Comparison of ENCODE assay signal across 16 cellular contexts in the genomic region with DNA sequence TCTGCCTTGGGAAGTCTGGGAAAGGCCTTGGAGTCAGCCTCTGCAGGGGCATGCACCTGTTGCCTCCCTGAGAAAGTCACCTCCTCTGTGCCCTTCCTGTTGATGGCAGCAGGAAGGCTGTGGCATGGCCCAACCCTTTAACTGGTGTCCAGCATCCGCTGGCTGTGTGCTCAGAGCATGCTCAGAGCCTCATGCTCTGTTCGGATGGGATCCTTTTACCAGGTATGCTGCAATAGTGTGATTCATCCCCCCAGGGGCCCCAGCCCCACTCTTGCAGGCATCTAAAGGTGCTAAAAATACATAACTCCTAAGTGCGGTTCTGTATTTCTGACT. TPM values are rescaled to one million over a fixed set of nuclear protein-coding genes. Genes with fewer than 3 reads are reported as not detected.
DNase-seq lines count a peak whose midpoint lies in the region; ATAC-seq and TF ChIP-seq lines count a peak whose summit lies in the region.
"Had no signal": no experiment of that assay in that cellular context is flagged by ENCODE, and none has a peak within 500 bp of the region (broad histone marks: within the 10 kb centered on the region; RNA-seq: fewer than 3 reads in every experiment).

No MANE protein-coding gene starts in this region.

- no peak overlapping the region for H3K27ac ChIP-seq in BLaER1
- peak overlapping the region; percentile 32 for H3K27ac ChIP-seq in RWPE1

- H3K4me3 ChIP-seq in BLaER1 (no peak overlapping the region), lower leg skin (ENCODE audit: low read depth, poor library complexity, severe bottlenecking) (no peak overlapping the region)
- H3K4me3 ChIP-seq: MG63 had no signal

- peaks cover 16% of the 10 kb centered on the region for H3K4me1 ChIP-seq in BLaER1

- TF ChIP-seq CTCF in RWPE1 (conservative IDR thresholded peaks at IDR 0.05; ENCODE audit: low read depth): no peak
- TF ChIP-seq CTCF in lower leg skin (IDR thresholded peaks at IDR 0.05): no peak

- H3K4me2 ChIP-seq in BLaER1: peak overlapping the region; percentile 45

- no peak for ATAC-seq in HG03342 (IDR thresholded peaks at IDR 0.05; ENCODE audit: unreplicated experiment)

- H3K36me3 ChIP-seq in BLaER1: peaks cover 3% of the 10 kb centered on the region
- H3K36me3 ChIP-seq: MG63 had no signal

- no peak overlapping the region for H3K9ac ChIP-seq in BLaER1

- peak; percentile 22 for DNase-seq in LHCN-M2 (ENCODE audit: low read depth)
- peak; percentile 90 for DNase-seq in RWPE1 (ENCODE audit: low spot score)
- DNase-seq in glomerular visceral epithelial cell (ENCODE audit: extremely low spot score): peak; percentile 24
- no peak for DNase-seq in DMS 273 treated with DMSO at 0.1 percent for 48 hours (lab: John Stamatoyannopoulos, UW)
- DNase-seq in erythroblast (lab: John Stamatoyannopoulos, UW): no peak
- DNase-seq in lower leg skin (ENCODE audit: low spot score in 2 of 2): no peak
- DNase-seq: activated CD4-positive, alpha-beta T cell treated with anti-CD3 and anti-CD28 coated beads, Interleukin-2, amount 50 U/mL, for 4 hours; activated naive CD4-positive, alpha-beta T cell treated with anti-CD3 and anti-CD28 coated beads for 36 hours; activated T-cell treated with anti-CD3 and anti-CD28 coated beads for 4 hours; DMS153; MG63; NCI-H1930; stimulated activated CD8-positive, alpha-beta memory T cell treated with anti-CD3 and anti-CD28 coated beads, Interleukin-4, amount 100 ng/mL, for 48 hours; SW 1271 had no signal

- no peaks in the 10 kb centered on the region for H4K20me1 ChIP-seq in BLaER1

- CTCF ChIA-PET in RWPE1 (lab: Yijun Ruan, JAX): interaction anchor here (0.6 to 4.0 kb wide), 12 partner anchors 10 to 170 kb away, joined by 3 to 27 read pairs (median 6); no protein-coding TSS in a partner anchor

- TF ChIP-seq POLR2A in erythroblast (IDR thresholded peaks at IDR 0.05; ENCODE audit: low read length) (no peak), lower leg skin (IDR thresholded peaks at IDR 0.05) (no peak)

- no peaks in the 10 kb centered on the region for H3K9me3 ChIP-seq in BLaER1
- H3K9me3 ChIP-seq: MG63 had no signal

- intact Hi-C loops in lower leg skin (cut with DNase I; ENCODE audit: low total_unique reads): loop anchor here (10.0 kb wide), 1 partner anchor 52 kb away; no protein-coding TSS in a partner anchor

- 80 to 92% methylated on average over 3 of the region's 3 CpGs for WGBS in lower leg skin, 2 donors

- POLR2A ChIA-PET in RWPE1 (lab: Yijun Ruan, JAX; ENCODE audit: low non-redundant PET): no interaction called here

- no peaks in the 10 kb centered on the region for H3K27me3 ChIP-seq in BLaER1
- H3K27me3 ChIP-seq: MG63 had no signal

RNA-seq across cellular contexts. Expression of gene KLHL36, which starts 24.9 kb away (rescaled TPM):
- total RNA-seq in LHCN-M2 (2014; rRNA removed): 40.7 and 45.5 TPM in 2 replicates
- 21.0 TPM for polyA plus RNA-seq in LHCN-M2 (2012)
- total RNA-seq in lower leg skin: 10 to 100 TPM; 49.0 to 73.0 (median 65.8) TPM

RNA-seq across cellular contexts. Expression of gene USP10, which starts 26.6 kb away (rescaled TPM):
- total RNA-seq in LHCN-M2 (2014; rRNA removed) (70.6 and 71.6 TPM in 2 replicates), lower leg skin (10 to 100 TPM; 54.3 to 69.0 (median 60.7) TPM)
- polyA plus RNA-seq in LHCN-M2 (2012): 35.4 TPM

RNA-seq across cellular contexts. Expression of gene COTL1, which starts 55.3 kb away (rescaled TPM):
- total RNA-seq in LHCN-M2 (2014; rRNA removed) (85.8 and 92.1 TPM in 2 replicates), lower leg skin (10 to 100 TPM in 2 of 4 donors, 1 to 10 TPM in 2; 6.5 to 25.7 (median 9.8) TPM)
- 232 TPM for polyA plus RNA-seq in LHCN-M2 (2012)

Comparison
In these comparisons a context has a peak if more than half of its experiments do, and no peak if none do; other contexts are left out.
1. DNase-seq: peak in LHCN-M2 (single experiment), RWPE1 (single experiment) and glomerular visceral epithelial cell (single experiment); none in DMS 273 treated with DMSO at 0.1 percent for 48 hours (single experiment), erythroblast (0 of 2) and lower leg skin (0 of 2).